ENCODE assay signal across 5 cellular contexts in genomic region chr2:11450791-11451190, GRCh38.
"Had no signal": no experiment of that assay in that cellular context is flagged by ENCODE, and none has a peak within 500 bp of the region (broad histone marks: within the 10 kb centered on the region; RNA-seq: fewer than 3 reads in every experiment).

No MANE protein-coding gene starts in this region.

- ATAC-seq: GM23338, K562 had no signal

- DNase-seq: H9, HCEC 1CT, IMR-90 had no signal

- H3K27ac Mint-ChIP-seq: GM23338 had no signal

- H3K9me3 Mint-ChIP-seq: GM23338, H9 had no signal

- H3K4me3 Mint-ChIP-seq: GM23338, H9 had no signal
